ENCODE assay signal across 8 cellular contexts in the genomic region with DNA sequence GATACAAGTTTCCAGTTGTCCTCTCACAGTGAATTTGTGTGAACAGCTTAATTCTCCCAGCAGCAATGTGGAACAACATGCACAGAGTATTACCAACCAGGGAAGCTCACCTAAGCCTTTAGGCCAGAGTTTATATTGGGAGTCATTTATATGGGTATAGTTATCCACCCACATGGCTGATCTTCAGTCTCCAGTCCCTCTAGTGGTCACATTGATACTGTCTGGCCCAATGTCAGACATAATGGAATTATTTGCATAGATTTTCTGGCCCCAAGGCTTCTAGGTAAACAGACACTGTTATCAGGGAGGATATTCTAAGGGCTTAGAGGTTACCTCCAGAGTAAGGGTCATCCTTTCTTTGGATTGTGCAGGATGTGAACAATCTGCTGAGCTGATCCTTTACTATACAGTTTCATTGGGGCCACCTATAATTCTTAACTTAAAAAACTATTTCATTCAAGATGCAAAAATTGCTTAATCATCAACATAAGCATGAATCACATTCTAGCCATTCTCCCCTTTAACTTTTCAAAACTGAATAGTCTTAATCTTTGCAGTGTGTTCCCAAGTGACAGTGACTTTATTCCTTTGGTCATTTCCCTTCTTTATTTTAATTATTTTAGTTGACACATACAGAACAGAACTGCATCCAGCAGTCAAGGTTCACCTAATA.
A peak's percentile ranks its signal among the peaks of the same experiment; 100 is the strongest.
DNase-seq lines count a peak whose midpoint lies in the region; ATAC-seq and TF ChIP-seq lines count a peak whose summit lies in the region.

No MANE protein-coding gene starts in this region.

- intact Hi-C loops in naive thymus-derived CD4-positive, alpha-beta T cell (cut with micrococcal nuclease) = no loop called here

- H4K20me1 ChIP-seq in Karpas-422 (ENCODE audit: insufficient read depth, low read depth, low read length) = no peaks in the 10 kb centered on the region

- ATAC-seq in GM19455 (IDR thresholded peaks at IDR 0.05; ENCODE audit: unreplicated experiment) = no peak
- ATAC-seq in naive thymus-derived CD4-positive, alpha-beta T cell = no peak

- H3K9me3 ChIP-seq in Karpas-422 (ENCODE audit: low read length) = no peaks in the 10 kb centered on the region
- H3K9me3 ChIP-seq in naive thymus-derived CD4-positive, alpha-beta T cell (ENCODE audit: control insufficient read depth in 2 of 3, low read length in 3 of 3) = no peaks in the 10 kb centered on the region

- H3K27me3 ChIP-seq in ACC112 (ENCODE audit: insufficient read depth, low read length) = no peaks in the 10 kb centered on the region
- H3K27me3 ChIP-seq in Karpas-422 (ENCODE audit: low read length) = no peaks in the 10 kb centered on the region
- no peaks in the 10 kb centered on the region for H3K27me3 ChIP-seq in naive thymus-derived CD4-positive, alpha-beta T cell (ENCODE audit: control insufficient read depth in 2 of 2, insufficient read depth in 2 of 2, low read length in 2 of 2)

- H3K9me3 Mint-ChIP-seq in naive thymus-derived CD4-positive, alpha-beta T cell = peaks cover 0 to 15% (median 7%) of the 10 kb centered on the region in 11 donors

- H3K4me1 Mint-ChIP-seq in naive thymus-derived CD4-positive, alpha-beta T cell = peaks cover 0 to 14% (median 0%) of the 10 kb centered on the region in 7 donors

- no peak overlapping the region for H3K9ac ChIP-seq in Karpas-422 (ENCODE audit: low read length)

- CTCF ChIA-PET in naive thymus-derived CD4-positive, alpha-beta T cell (lab: Charles Lee) = interaction anchor here (0.6 kb wide), 1 partner anchor 97 kb away, joined by 3 read pairs; no protein-coding TSS in a partner anchor

- POLR2A ChIA-PET in naive thymus-derived CD4-positive, alpha-beta T cell (lab: Charles Lee) = interaction anchor here (0.7 kb wide), 1 partner anchor 111 kb away, joined by 3 read pairs; no protein-coding TSS in a partner anchor

- H3K4me2 ChIP-seq in Karpas-422 (ENCODE audit: low read depth, low read length, poor library complexity, severe bottlenecking) = no peak overlapping the region

- no peak overlapping the region for H3K4me3 Mint-ChIP-seq in naive thymus-derived CD4-positive, alpha-beta T cell

- H3K27ac ChIP-seq in ACC112 (ENCODE audit: low read depth, low read length) (peak overlapping the region; percentile 35), Karpas-422 (ENCODE audit: low read length) (no peak overlapping the region)
- no peak overlapping the region for H3K27ac ChIP-seq in naive thymus-derived CD4-positive, alpha-beta T cell (ENCODE audit: low read depth, low read length)

- TF ChIP-seq CTCF in GM12874 (IDR thresholded peaks at IDR 0.05; ENCODE audit: insufficient read depth, low read depth, low read length) (peak; percentile 51; the same call in 1 of the 2 replicates), epithelial cell of proximal tubule (conservative IDR thresholded peaks at IDR 0.05; ENCODE audit: low read depth, low read length) (peak; percentile 73)

- H3K36me3 ChIP-seq in ACC112 (ENCODE audit: insufficient read depth, low read length) (no peaks in the 10 kb centered on the region), Karpas-422 (ENCODE audit: insufficient read depth, low read length) (no peaks in the 10 kb centered on the region)
- no peaks in the 10 kb centered on the region for H3K36me3 ChIP-seq in naive thymus-derived CD4-positive, alpha-beta T cell (ENCODE audit: control insufficient read depth in 2 of 3, insufficient read depth in 3 of 3, low read length in 3 of 3)

- no peaks in the 10 kb centered on the region for H3K9me2 ChIP-seq in Karpas-422 (replicated peaks; ENCODE audit: insufficient read depth, low read length)

- DNase-seq in Karpas-422 = peak; percentile 78
- no peak for DNase-seq in epithelial cell of proximal tubule (ENCODE audit: low read depth)
- no peak for DNase-seq in midbrain (lab: John Stamatoyannopoulos, UW)
- no peak for DNase-seq in effector CD8-positive, alpha-beta T cell (lab: John Stamatoyannopoulos, UW)
- DNase-seq in naive thymus-derived CD4-positive, alpha-beta T cell = no peak

- no peak overlapping the region for H2AFZ ChIP-seq in ACC112 (ENCODE audit: low read length, unreplicated experiment)
- no peak overlapping the region for H2AFZ ChIP-seq in Karpas-422 (ENCODE audit: low read length)

- H3K4me3 ChIP-seq in ACC112 (ENCODE audit: low read depth, low read length) = no peak overlapping the region
- no peak overlapping the region for H3K4me3 ChIP-seq in Karpas-422 (ENCODE audit: low read length)
- H3K4me3 ChIP-seq in epithelial cell of proximal tubule (ENCODE audit: low read depth, low read length) = no peak overlapping the region
- no peak overlapping the region for H3K4me3 ChIP-seq in naive thymus-derived CD4-positive, alpha-beta T cell (ENCODE audit: low read length)

- peaks cover 15% of the 10 kb centered on the region for H3K4me1 ChIP-seq in ACC112 (ENCODE audit: control insufficient read depth, insufficient read depth, low read length, unreplicated experiment)
- no peaks in the 10 kb centered on the region for H3K4me1 ChIP-seq in Karpas-422 (ENCODE audit: low read length)
- H3K4me1 ChIP-seq in naive thymus-derived CD4-positive, alpha-beta T cell (ENCODE audit: control insufficient read depth in 2 of 2, insufficient read depth in 2 of 2, low read length in 2 of 2) = no peaks in the 10 kb centered on the region

- H3K79me2 ChIP-seq in ACC112 (ENCODE audit: control insufficient read depth, insufficient read depth, low read length, unreplicated experiment) (no peaks in the 10 kb centered on the region), Karpas-422 (ENCODE audit: low read length) (no peaks in the 10 kb centered on the region)

- no peaks in the 10 kb centered on the region for H3K27me3 Mint-ChIP-seq in naive thymus-derived CD4-positive, alpha-beta T cell

- H3K36me3 Mint-ChIP-seq in naive thymus-derived CD4-positive, alpha-beta T cell = peaks cover 20 to 50% (median 35%) of the 10 kb centered on the region in 5 donors

- no peak overlapping the region for H3K27ac Mint-ChIP-seq in naive thymus-derived CD4-positive, alpha-beta T cell
